In the genomic region with DNA sequence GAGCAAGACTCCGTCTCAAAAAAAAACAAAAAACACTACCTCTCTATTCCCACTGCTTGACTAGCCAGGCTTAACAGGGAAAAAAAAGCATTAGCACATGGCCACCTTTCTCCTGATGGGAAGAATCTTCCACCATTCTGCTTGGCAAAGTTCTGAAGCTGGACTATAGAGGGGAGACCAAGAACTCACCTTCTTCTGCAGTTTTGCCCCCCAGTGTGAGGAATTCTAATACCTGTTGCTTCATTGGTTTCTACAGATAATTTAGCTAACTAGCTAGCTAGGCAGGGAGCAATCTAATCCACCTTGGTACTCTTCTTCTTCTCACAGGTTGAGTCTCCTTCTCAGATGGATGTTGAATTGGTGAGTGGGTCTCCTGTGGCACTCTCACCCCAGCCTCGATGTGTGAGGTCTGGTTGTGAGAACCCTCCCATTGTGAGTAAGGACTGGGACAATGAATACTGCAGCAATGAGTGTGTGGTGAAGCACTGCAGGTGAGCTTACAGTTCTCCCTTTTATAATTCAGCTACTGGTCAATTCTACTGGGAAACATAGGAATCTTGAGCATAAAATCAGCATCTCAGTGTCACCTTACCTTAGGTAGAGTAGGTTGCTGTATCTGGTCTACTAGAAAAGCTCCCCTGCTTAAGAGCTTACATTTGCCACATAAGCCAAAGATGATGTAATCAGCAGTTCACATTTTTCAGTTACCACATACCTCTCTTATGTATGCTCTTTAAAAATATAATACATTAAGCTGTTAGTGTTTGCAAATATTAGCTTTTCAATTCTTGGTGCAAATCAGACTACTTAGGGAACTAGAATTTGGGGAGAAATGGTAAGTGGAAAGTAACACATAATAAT, we compare ENCODE assay signal across 18 cellular contexts. TPM values are rescaled to one million over a fixed set of nuclear protein-coding genes. Genes with fewer than 3 reads are reported as not detected.
DNase-seq lines count a peak whose midpoint lies in the region; ATAC-seq and TF ChIP-seq lines count a peak whose summit lies in the region.
"Had no signal": no experiment of that assay in that cellular context is flagged by ENCODE, and none has a peak within 500 bp of the region (broad histone marks: within the 10 kb centered on the region; RNA-seq: fewer than 3 reads in every experiment).

No MANE protein-coding gene starts in this region.

- no peaks in the 10 kb centered on the region for H3K27me3 Mint-ChIP-seq in activated CD4-positive, alpha-beta memory T cell treated with anti-CD3 and anti-CD28 coated beads for 36 hours
- no peaks in the 10 kb centered on the region for H3K27me3 Mint-ChIP-seq in activated CD4-positive, alpha-beta memory T cell treated with anti-CD3 and anti-CD28 coated beads, Interleukin-2, amount 10 ng/mL, durations not matched to agents 7 days and 5 days
- H3K27me3 Mint-ChIP-seq in endodermal cell (ENCODE audit: insufficient read depth) (no peaks in the 10 kb centered on the region), osteocyte (ENCODE audit: unreplicated experiment) (no peaks in the 10 kb centered on the region)
- H3K27me3 Mint-ChIP-seq in natural killer cell treated with Interleukin-12 subunit alpha and Interleukin-12 subunit beta and Interleukin-15 and Interleukin-18, amount 100 ng/mL, for 72 hours = no peaks in the 10 kb centered on the region

- POLR2A ChIA-PET in activated CD4-positive, alpha-beta memory T cell treated with anti-CD3 and anti-CD28 coated beads for 36 hours (lab: Charles Lee) = no interaction called here
- POLR2A ChIA-PET in activated CD4-positive, alpha-beta memory T cell treated with anti-CD3 and anti-CD28 coated beads, Interleukin-2, amount 10 ng/mL, durations not matched to agents 7 days and 5 days (lab: Charles Lee) = interaction anchor here (0.6 to 1.6 kb wide), 4 partner anchors 10 to 69 kb away, joined by 3 to 7 read pairs (median 4); partner anchors contain the start of genes METTL3, RAB2B and TOX4

- intact Hi-C loops in activated CD4-positive, alpha-beta memory T cell treated with anti-CD3 and anti-CD28 coated beads for 36 hours (cut with micrococcal nuclease) = no loop called here

- no peak for ATAC-seq in natural killer cell treated with Interleukin-12 subunit alpha and Interleukin-12 subunit beta and Interleukin-15 and Interleukin-18, amount 100 ng/mL, for 72 hours
- no peak for ATAC-seq in HG02759 (IDR thresholded peaks at IDR 0.05; ENCODE audit: unreplicated experiment)
- ATAC-seq: heart right ventricle, left ventricle myocardium superior had no signal

- no peaks in the 10 kb centered on the region for H3K9me3 Mint-ChIP-seq in activated CD4-positive, alpha-beta memory T cell treated with anti-CD3 and anti-CD28 coated beads for 36 hours
- H3K9me3 Mint-ChIP-seq in activated CD4-positive, alpha-beta memory T cell treated with anti-CD3 and anti-CD28 coated beads, Interleukin-2, amount 10 ng/mL, durations not matched to agents 7 days and 5 days = no peaks in the 10 kb centered on the region
- H3K9me3 Mint-ChIP-seq in endodermal cell (no peaks in the 10 kb centered on the region), osteocyte (ENCODE audit: unreplicated experiment) (no peaks in the 10 kb centered on the region)
- no peaks in the 10 kb centered on the region for H3K9me3 Mint-ChIP-seq in natural killer cell treated with Interleukin-12 subunit alpha and Interleukin-12 subunit beta and Interleukin-15 and Interleukin-18, amount 100 ng/mL, for 72 hours

- DNase-seq in activated CD4-positive, alpha-beta memory T cell treated with anti-CD3 and anti-CD28 coated beads for 36 hours = no peak
- DNase-seq in activated CD4-positive, alpha-beta memory T cell treated with anti-CD3 and anti-CD28 coated beads, Interleukin-2, amount 10 ng/mL, durations not matched to agents 7 days and 5 days = no peak
- peak; percentile 13 for DNase-seq in MV-4-11 (lab: John Stamatoyannopoulos, UW)
- no peak for DNase-seq in endodermal cell
- no peak for DNase-seq in osteocyte (ENCODE audit: extremely low spot score, unreplicated experiment)
- no peak for DNase-seq in nucleus accumbens (lab: John Stamatoyannopoulos, UW)
- DNase-seq in natural killer cell treated with Interleukin-12 subunit alpha and Interleukin-12 subunit beta and Interleukin-15 and Interleukin-18, amount 100 ng/mL, for 72 hours (ENCODE audit: low spot score) = no peak
- DNase-seq: activated CD8-positive, alpha-beta memory T cell treated with anti-CD3 and anti-CD28 coated beads for 24 hours; amygdala; DND-41; heart right ventricle; KBM-7; left ventricle myocardium superior; NCI-H2081 treated with DMSO at 0.1 percent for 48 hours; stimulated activated CD4-positive, alpha-beta T cell treated with anti-CD3 and anti-CD28 coated beads, Interleukin-15, amount 100 ng/mL, for 24 hours; uterus had no signal

- H3K9me3 ChIP-seq in endodermal cell (ENCODE audit: control insufficient read depth, low read length) = no peaks in the 10 kb centered on the region
- H3K9me3 ChIP-seq: HAP-1, heart right ventricle, uterus had no signal

- peaks cover 52% of the 10 kb centered on the region for H3K36me3 Mint-ChIP-seq in activated CD4-positive, alpha-beta memory T cell treated with anti-CD3 and anti-CD28 coated beads for 36 hours
- H3K36me3 Mint-ChIP-seq in activated CD4-positive, alpha-beta memory T cell treated with anti-CD3 and anti-CD28 coated beads, Interleukin-2, amount 10 ng/mL, durations not matched to agents 7 days and 5 days (ENCODE audit: low read depth) = peaks cover 71% of the 10 kb centered on the region
- H3K36me3 Mint-ChIP-seq in endodermal cell (ENCODE audit: low read depth) (peaks cover 78% of the 10 kb centered on the region), osteocyte (ENCODE audit: unreplicated experiment) (peaks cover 51% of the 10 kb centered on the region)
- peaks cover 27% of the 10 kb centered on the region for H3K36me3 Mint-ChIP-seq in natural killer cell treated with Interleukin-12 subunit alpha and Interleukin-12 subunit beta and Interleukin-15 and Interleukin-18, amount 100 ng/mL, for 72 hours

- CTCF ChIA-PET in activated CD4-positive, alpha-beta memory T cell treated with anti-CD3 and anti-CD28 coated beads for 36 hours (lab: Charles Lee) = interaction anchor here (0.6 to 1.8 kb wide), 5 partner anchors 13 to 62 kb away, joined by 3 to 5 read pairs (median 3); partner anchors contain the start of gene CHD8
- CTCF ChIA-PET in activated CD4-positive, alpha-beta memory T cell treated with anti-CD3 and anti-CD28 coated beads, Interleukin-2, amount 10 ng/mL, durations not matched to agents 7 days and 5 days (lab: Charles Lee) = interaction anchor here (0.6 to 2.0 kb wide), 7 partner anchors 17 to 1127 kb away, joined by 3 to 7 read pairs (median 3); no protein-coding TSS in a partner anchor

- H3K4me1 Mint-ChIP-seq in activated CD4-positive, alpha-beta memory T cell treated with anti-CD3 and anti-CD28 coated beads for 36 hours (ENCODE audit: low read depth) = peaks cover 16% of the 10 kb centered on the region
- H3K4me1 Mint-ChIP-seq in activated CD4-positive, alpha-beta memory T cell treated with anti-CD3 and anti-CD28 coated beads, Interleukin-2, amount 10 ng/mL, durations not matched to agents 7 days and 5 days = peaks cover 11% of the 10 kb centered on the region
- H3K4me1 Mint-ChIP-seq in endodermal cell (peaks cover 19% of the 10 kb centered on the region), osteocyte (ENCODE audit: unreplicated experiment) (no peaks in the 10 kb centered on the region)
- H3K4me1 Mint-ChIP-seq in natural killer cell treated with Interleukin-12 subunit alpha and Interleukin-12 subunit beta and Interleukin-15 and Interleukin-18, amount 100 ng/mL, for 72 hours (ENCODE audit: low read depth in 2 of 2) = peaks cover 0 to 8% of the 10 kb centered on the region in 2 donors

- peaks cover 80% of the 10 kb centered on the region for H3K36me3 ChIP-seq in endodermal cell (ENCODE audit: control insufficient read depth, insufficient read depth, low read length)
- H3K36me3 ChIP-seq: uterus had no signal

- no peak for TF ChIP-seq CTCF in endodermal cell (conservative IDR thresholded peaks at IDR 0.05)
- TF ChIP-seq CTCF in osteocyte (IDR thresholded peaks at IDR 0.05) = no peak

- no peaks in the 10 kb centered on the region for H3K27me3 ChIP-seq in endodermal cell (ENCODE audit: control insufficient read depth, insufficient read depth, low read length, poor library complexity, severe bottlenecking)
- H3K27me3 ChIP-seq: heart right ventricle, uterus had no signal

- H3K4me3 ChIP-seq in endodermal cell (ENCODE audit: low read length) = no peak overlapping the region
- H3K4me3 ChIP-seq: HAP-1, heart right ventricle, uterus had no signal

- no peak overlapping the region for H3K4me3 Mint-ChIP-seq in activated CD4-positive, alpha-beta memory T cell treated with anti-CD3 and anti-CD28 coated beads for 36 hours
- H3K4me3 Mint-ChIP-seq in activated CD4-positive, alpha-beta memory T cell treated with anti-CD3 and anti-CD28 coated beads, Interleukin-2, amount 10 ng/mL, durations not matched to agents 7 days and 5 days = no peak overlapping the region
- H3K4me3 Mint-ChIP-seq in endodermal cell (no peak overlapping the region), osteocyte (ENCODE audit: unreplicated experiment) (no peak overlapping the region)
- no peak overlapping the region for H3K4me3 Mint-ChIP-seq in natural killer cell treated with Interleukin-12 subunit alpha and Interleukin-12 subunit beta and Interleukin-15 and Interleukin-18, amount 100 ng/mL, for 72 hours

- peak overlapping the region; percentile 56 for H3K27ac Mint-ChIP-seq in activated CD4-positive, alpha-beta memory T cell treated with anti-CD3 and anti-CD28 coated beads for 36 hours
- H3K27ac Mint-ChIP-seq in activated CD4-positive, alpha-beta memory T cell treated with anti-CD3 and anti-CD28 coated beads, Interleukin-2, amount 10 ng/mL, durations not matched to agents 7 days and 5 days = no peak overlapping the region
- H3K27ac Mint-ChIP-seq in endodermal cell (peak overlapping the region; percentile 80), osteocyte (ENCODE audit: unreplicated experiment) (peak overlapping the region; percentile 7)
- no peak overlapping the region for H3K27ac Mint-ChIP-seq in natural killer cell treated with Interleukin-12 subunit alpha and Interleukin-12 subunit beta and Interleukin-15 and Interleukin-18, amount 100 ng/mL, for 72 hours

- H3K4me1 ChIP-seq in endodermal cell (ENCODE audit: control insufficient read depth, insufficient read depth, low read length) = peaks cover 9% of the 10 kb centered on the region
- H3K4me1 ChIP-seq: HAP-1, heart right ventricle, uterus had no signal

- no peak overlapping the region for H3K9ac ChIP-seq in endodermal cell (ENCODE audit: extremely low read depth, low read length, poor library complexity, severe bottlenecking)

- H3K27ac ChIP-seq in endodermal cell (ENCODE audit: low read depth, low read length) = no peak overlapping the region
- H3K27ac ChIP-seq: heart right ventricle, uterus had no signal

- WGBS in endodermal cell (ENCODE audit: insufficient coverage in 1 of 2, insufficient read length in 1 of 2), 2 experiments = 78 to 100% methylated on average over 1 to 2 of the region's 2 CpGs

RNA-seq across cellular contexts. Expression of gene METTL3, which starts 16.0 kb away (rescaled TPM):
- 10 to 100 TPM; 64.1 TPM for total RNA-seq in activated CD4-positive, alpha-beta memory T cell treated with anti-CD3 and anti-CD28 coated beads for 36 hours
- total RNA-seq in activated CD4-positive, alpha-beta memory T cell treated with anti-CD3 and anti-CD28 coated beads, Interleukin-2, amount 10 ng/mL, durations not matched to agents 7 days and 5 days = 10 to 100 TPM; 75.6 to 77.6 TPM
- total RNA-seq in endodermal cell = 10 to 100 TPM; 63.2 to 64.7 TPM
- 69.5 TPM for polyA plus RNA-seq in endodermal cell (2013, experiment 1 of 2)
- polyA plus RNA-seq in endodermal cell (2013, experiment 2 of 2) = 62.7 TPM
- 42.9 and 43.9 TPM in 2 replicates for total RNA-seq in osteocyte
- 10 to 100 TPM; 66.8 to 91.4 TPM for total RNA-seq in natural killer cell treated with Interleukin-12 subunit alpha and Interleukin-12 subunit beta and Interleukin-15 and Interleukin-18, amount 100 ng/mL, for 72 hours

RNA-seq across cellular contexts. Expression of gene TOX4, which starts 18.1 kb away (rescaled TPM):
- total RNA-seq in activated CD4-positive, alpha-beta memory T cell treated with anti-CD3 and anti-CD28 coated beads for 36 hours = 10 to 100 TPM; 66.1 to 67.5 TPM
- 10 to 100 TPM; 82.1 to 85.6 TPM for total RNA-seq in activated CD4-positive, alpha-beta memory T cell treated with anti-CD3 and anti-CD28 coated beads, Interleukin-2, amount 10 ng/mL, durations not matched to agents 7 days and 5 days
- 10 to 100 TPM; 60.0 to 61.5 TPM for total RNA-seq in endodermal cell
- 46.4 TPM for polyA plus RNA-seq in endodermal cell (2013, experiment 1 of 2)
- polyA plus RNA-seq in endodermal cell (2013, experiment 2 of 2) = 40.8 TPM
- total RNA-seq in osteocyte = 78.8 and 80.9 TPM in 2 replicates
- total RNA-seq in natural killer cell treated with Interleukin-12 subunit alpha and Interleukin-12 subunit beta and Interleukin-15 and Interleukin-18, amount 100 ng/mL, for 72 hours = 100 to 1,000 TPM in 1 of 2 donors, 10 to 100 TPM in 1; 92.0 to 105 TPM

RNA-seq across cellular contexts. Expression of gene RAB2B, which starts 18.4 kb away (rescaled TPM):
- 10 to 100 TPM; 21.2 to 23.6 TPM for total RNA-seq in activated CD4-positive, alpha-beta memory T cell treated with anti-CD3 and anti-CD28 coated beads for 36 hours
- 10 to 100 TPM; 27.6 to 29.0 TPM for total RNA-seq in activated CD4-positive, alpha-beta memory T cell treated with anti-CD3 and anti-CD28 coated beads, Interleukin-2, amount 10 ng/mL, durations not matched to agents 7 days and 5 days
- 10 to 100 TPM; 41.2 to 42.9 TPM for total RNA-seq in endodermal cell
- polyA plus RNA-seq in endodermal cell (2013, experiment 1 of 2) = 33.2 TPM
- polyA plus RNA-seq in endodermal cell (2013, experiment 2 of 2) = 30.2 TPM
- total RNA-seq in osteocyte = 35.5 and 38.7 TPM in 2 replicates
- 10 to 100 TPM; 25.9 to 51.2 TPM for total RNA-seq in natural killer cell treated with Interleukin-12 subunit alpha and Interleukin-12 subunit beta and Interleukin-15 and Interleukin-18, amount 100 ng/mL, for 72 hours

RNA-seq across cellular contexts. Expression of gene SALL2, which starts 31.0 kb away (rescaled TPM):
- total RNA-seq in activated CD4-positive, alpha-beta memory T cell treated with anti-CD3 and anti-CD28 coated beads for 36 hours = 1 to 10 TPM; 4.4 to 4.8 TPM
- 1 to 10 TPM; 1.5 to 1.8 TPM for total RNA-seq in activated CD4-positive, alpha-beta memory T cell treated with anti-CD3 and anti-CD28 coated beads, Interleukin-2, amount 10 ng/mL, durations not matched to agents 7 days and 5 days
- total RNA-seq in endodermal cell (100 to 1,000 TPM in 1 of 2 donors, 10 to 100 TPM in 1; 78.6 to 120 TPM), osteocyte (22.7 and 28.1 TPM in 2 replicates)
- polyA plus RNA-seq in endodermal cell (2013, experiment 1 of 2) = 153 TPM
- polyA plus RNA-seq in endodermal cell (2013, experiment 2 of 2) = 133 TPM
- total RNA-seq in natural killer cell treated with Interleukin-12 subunit alpha and Interleukin-12 subunit beta and Interleukin-15 and Interleukin-18, amount 100 ng/mL, for 72 hours = under 1 TPM; 0.31 to 0.45 TPM

RNA-seq across cellular contexts. Expression of gene CHD8, which starts 39.2 kb away (rescaled TPM):
- 10 to 100 TPM; 80.1 to 87.7 TPM for total RNA-seq in activated CD4-positive, alpha-beta memory T cell treated with anti-CD3 and anti-CD28 coated beads for 36 hours
- total RNA-seq in activated CD4-positive, alpha-beta memory T cell treated with anti-CD3 and anti-CD28 coated beads, Interleukin-2, amount 10 ng/mL, durations not matched to agents 7 days and 5 days = 100 to 1,000 TPM; 108 to 112 TPM
- total RNA-seq in endodermal cell (100 to 1,000 TPM; 126 to 130 TPM), osteocyte (86.0 and 99.0 TPM in 2 replicates)
- polyA plus RNA-seq in endodermal cell (2013, experiment 1 of 2) = 67.1 TPM
- 65.9 TPM for polyA plus RNA-seq in endodermal cell (2013, experiment 2 of 2)
- 100 to 1,000 TPM; 118 to 147 TPM for total RNA-seq in natural killer cell treated with Interleukin-12 subunit alpha and Interleukin-12 subunit beta and Interleukin-15 and Interleukin-18, amount 100 ng/mL, for 72 hours

Comparison
In these comparisons a context has a peak if more than half of its experiments do, and no peak if none do; other contexts are left out.
1. H3K27ac Mint-ChIP-seq: peak in activated CD4-positive, alpha-beta memory T cell treated with anti-CD3 and anti-CD28 coated beads for 36 hours (single experiment), endodermal cell (single experiment) and osteocyte (single experiment); none in activated CD4-positive, alpha-beta memory T cell treated with anti-CD3 and anti-CD28 coated beads, Interleukin-2, amount 10 ng/mL, durations not matched to agents 7 days and 5 days (single experiment) and natural killer cell treated with Interleukin-12 subunit alpha and Interleukin-12 subunit beta and Interleukin-15 and Interleukin-18, amount 100 ng/mL, for 72 hours (0 of 2).